Comparison of ENCODE assay signal across 32 cellular contexts in the genomic region with DNA sequence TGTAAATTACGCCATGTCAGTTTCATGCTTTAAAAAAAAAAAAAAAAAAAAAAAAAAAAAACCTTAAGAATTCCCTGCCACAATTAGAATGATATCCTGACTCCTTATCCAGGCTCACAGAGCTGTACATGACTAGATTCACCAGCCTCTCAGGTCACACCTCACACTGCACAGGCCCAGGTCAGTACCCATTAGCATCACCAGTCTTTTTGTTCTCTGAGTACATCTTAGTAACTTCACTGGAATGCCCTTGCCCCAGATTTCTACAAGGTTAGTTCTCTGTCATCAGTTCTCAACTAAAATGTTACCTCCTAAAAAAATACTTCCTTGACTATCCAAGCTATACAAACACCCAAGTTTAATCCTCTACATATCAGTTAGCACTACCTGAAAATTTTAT.
"Had no signal": no experiment of that assay in that cellular context is flagged by ENCODE, and none has a peak within 500 bp of the region (broad histone marks: within the 10 kb centered on the region; RNA-seq: fewer than 3 reads in every experiment).

No MANE protein-coding gene starts in this region.

- H3K4me3 ChIP-seq: cardiac muscle cell, SJSA1 had no signal

- H3K27ac Mint-ChIP-seq: activated CD4-positive, alpha-beta memory T cell treated with anti-CD3 and anti-CD28 coated beads, Interleukin-2, amount 10 ng/mL, durations not matched to agents 7 days and 5 days; activated CD8-positive, alpha-beta memory T cell treated with anti-CD3 and anti-CD28 coated beads, Interleukin-2, amount 10 ng/mL, durations not matched to agents 7 days and 5 days; activated naive CD4-positive, alpha-beta T cell treated with anti-CD3 and anti-CD28 coated beads, Interleukin-2, amount 10 ng/mL, durations not matched to agents 7 days and 5 days; activated naive CD8-positive, alpha-beta T cell; activated naive CD8-positive, alpha-beta T cell treated with anti-CD3 and anti-CD28 coated beads, Interleukin-2, amount 50 U/mL, for 24 hours had no signal

- H3K4me1 Mint-ChIP-seq: activated CD4-positive, alpha-beta memory T cell treated with anti-CD3 and anti-CD28 coated beads, Interleukin-2, amount 10 ng/mL, durations not matched to agents 7 days and 5 days; activated naive CD4-positive, alpha-beta T cell treated with anti-CD3 and anti-CD28 coated beads, Interleukin-2, amount 10 ng/mL, durations not matched to agents 7 days and 5 days had no signal

- ATAC-seq: activated CD8-positive, alpha-beta memory T cell treated with anti-CD3 and anti-CD28 coated beads, Interleukin-2, amount 10 ng/mL, durations not matched to agents 7 days and 5 days; activated naive CD8-positive, alpha-beta T cell treated with anti-CD3 and anti-CD28 coated beads, Interleukin-2, amount 50 U/mL, for 24 hours; Panc1 had no signal

- H3K27me3 Mint-ChIP-seq: activated CD4-positive, alpha-beta memory T cell treated with anti-CD3 and anti-CD28 coated beads, Interleukin-2, amount 10 ng/mL, durations not matched to agents 7 days and 5 days; activated CD8-positive, alpha-beta memory T cell treated with anti-CD3 and anti-CD28 coated beads, Interleukin-2, amount 10 ng/mL, durations not matched to agents 7 days and 5 days; activated naive CD4-positive, alpha-beta T cell treated with anti-CD3 and anti-CD28 coated beads, Interleukin-2, amount 10 ng/mL, durations not matched to agents 7 days and 5 days; activated naive CD8-positive, alpha-beta T cell; activated naive CD8-positive, alpha-beta T cell treated with anti-CD3 and anti-CD28 coated beads, Interleukin-2, amount 50 U/mL, for 24 hours had no signal

- H3K4me3 Mint-ChIP-seq: activated CD4-positive, alpha-beta memory T cell treated with anti-CD3 and anti-CD28 coated beads, Interleukin-2, amount 10 ng/mL, durations not matched to agents 7 days and 5 days; activated CD8-positive, alpha-beta memory T cell treated with anti-CD3 and anti-CD28 coated beads, Interleukin-2, amount 10 ng/mL, durations not matched to agents 7 days and 5 days; activated naive CD4-positive, alpha-beta T cell treated with anti-CD3 and anti-CD28 coated beads, Interleukin-2, amount 10 ng/mL, durations not matched to agents 7 days and 5 days; activated naive CD8-positive, alpha-beta T cell; activated naive CD8-positive, alpha-beta T cell treated with anti-CD3 and anti-CD28 coated beads, Interleukin-2, amount 50 U/mL, for 24 hours had no signal

- H3K4me1 ChIP-seq: SJSA1 had no signal

- H3K9me3 ChIP-seq: SJSA1 had no signal

- H3K9me3 Mint-ChIP-seq: activated CD4-positive, alpha-beta memory T cell treated with anti-CD3 and anti-CD28 coated beads, Interleukin-2, amount 10 ng/mL, durations not matched to agents 7 days and 5 days; activated naive CD4-positive, alpha-beta T cell treated with anti-CD3 and anti-CD28 coated beads, Interleukin-2, amount 10 ng/mL, durations not matched to agents 7 days and 5 days; activated naive CD8-positive, alpha-beta T cell treated with anti-CD3 and anti-CD28 coated beads, Interleukin-2, amount 50 U/mL, for 24 hours had no signal

- H3K36me3 ChIP-seq: brain microvascular endothelial cell, cardiac muscle cell, SJSA1, WERI-Rb-1 had no signal

- H3K27me3 ChIP-seq: brain microvascular endothelial cell, cardiac muscle cell, SJSA1 had no signal

- DNase-seq: activated CD4-positive, alpha-beta memory T cell treated with anti-CD3 and anti-CD28 coated beads, Interleukin-2, amount 10 ng/mL, durations not matched to agents 7 days and 5 days; activated CD4-positive, alpha-beta T cell treated with anti-CD3 and anti-CD28 coated beads for 1 hour; activated CD4-positive, alpha-beta T cell treated with anti-CD3 and anti-CD28 coated beads for 48 hours; activated CD4-positive, CD25-positive, alpha-beta regulatory T cell; activated CD8-positive, alpha-beta memory T cell treated with anti-CD3 and anti-CD28 coated beads for 24 hours; activated CD8-positive, alpha-beta memory T cell treated with anti-CD3 and anti-CD28 coated beads, Interleukin-2, amount 10 ng/mL, durations not matched to agents 7 days and 5 days; activated CD8-positive, alpha-beta memory T cell treated with anti-CD3 and anti-CD28 coated beads, Interleukin-2, amount 50 U/mL, for 48 hours; activated effector memory CD4-positive, alpha-beta T cell treated with Interleukin-2 at 50 U/mL for 16 hours; activated naive CD4-positive, alpha-beta T cell treated with anti-CD3 and anti-CD28 coated beads, Interleukin-2, amount 10 ng/mL, durations not matched to agents 7 days and 5 days; activated naive CD8-positive, alpha-beta T cell treated with anti-CD3 and anti-CD28 coated beads, Interleukin-2, amount 50 U/mL, for 24 hours; activated T-cell treated with anti-CD3 and anti-CD28 coated beads, Interleukin-2, amount 50 U/mL, for 48 hours; amniotic stem cell; aorta; brain microvascular endothelial cell; MM.1S; MV-4-11; NCI-H1092; NCI-H1436 treated with DMSO at 0.1 percent for 48 hours; NCI-H1694 treated with DMSO at 0.1 percent for 48 hours; NCI-H2029; NCI-H345; NCI-H524 treated with DMSO at 0.1 percent for 48 hours; SHP77; SW 1271; T-helper 1 cell; T-helper 2 cell; T-helper 9 cell; WERI-Rb-1 had no signal

- H3K36me3 Mint-ChIP-seq: activated CD8-positive, alpha-beta memory T cell treated with anti-CD3 and anti-CD28 coated beads, Interleukin-2, amount 10 ng/mL, durations not matched to agents 7 days and 5 days; activated naive CD4-positive, alpha-beta T cell treated with anti-CD3 and anti-CD28 coated beads, Interleukin-2, amount 10 ng/mL, durations not matched to agents 7 days and 5 days had no signal

- H3K27ac ChIP-seq: brain microvascular endothelial cell, cardiac muscle cell, SJSA1, WERI-Rb-1 had no signal
